ENCODE assay signal across 22 cellular contexts in genomic region chr10:67385566-67385965, GRCh38.
DNase-seq lines count a peak whose midpoint lies in the region; ATAC-seq, FAIRE-seq and TF ChIP-seq lines count a peak whose summit lies in the region.
"Had no signal": no experiment of that assay in that cellular context is flagged by ENCODE, and none has a peak within 500 bp of the region (broad histone marks: within the 10 kb centered on the region; RNA-seq: fewer than 3 reads in every experiment).

No MANE protein-coding gene starts in this region.

- H3K9me3 Mint-ChIP-seq in nephron, result peaks cover 4% of the 10 kb centered on the region

- no peaks in the 10 kb centered on the region for H3K79me2 ChIP-seq in GM12878 (ENCODE audit: control insufficient read depth, insufficient read depth, low read length)

- peak overlapping the region in 2 of 3 experiments; percentile 14 for H3K27ac Mint-ChIP-seq in nephron
- H3K27ac Mint-ChIP-seq: B cell had no signal

- no peak overlapping the region for H3K27ac ChIP-seq in GM12878 (ENCODE audit: control insufficient read depth, insufficient read depth)
- H3K27ac ChIP-seq in kidney (ENCODE audit: low read depth in 2 of 2, low read length in 2 of 2), result no peak overlapping the region
- H3K27ac ChIP-seq: 22Rv1 had no signal

- H3K4me1 ChIP-seq in GM12878 (ENCODE audit: control insufficient read depth, insufficient read depth, low read length) (no peaks in the 10 kb centered on the region), kidney (ENCODE audit: control insufficient read depth in 1 of 2, insufficient read depth in 1 of 2, low read depth in 1 of 2, low read length in 2 of 2) (no peaks in the 10 kb centered on the region)
- H3K4me1 ChIP-seq: Caco-2 had no signal

- RAD21 ChIA-PET in GM12878 (lab: Charles Lee; ENCODE audit: unreplicated experiment), result interaction anchor here (0.8 kb wide), 1 partner anchor 121 kb away, joined by 4 read pairs; no protein-coding TSS in a partner anchor

- H2AFZ ChIP-seq in GM12878 (ENCODE audit: control insufficient read depth, low read depth, low read length), result no peak overlapping the region

- peak overlapping the region; percentile 47 to 66 (median 61) for H3K4me3 Mint-ChIP-seq in nephron
- H3K4me3 Mint-ChIP-seq: B cell had no signal

- peaks cover 21% of the 10 kb centered on the region for H3K4me1 Mint-ChIP-seq in nephron
- H3K4me1 Mint-ChIP-seq: B cell had no signal

- POLR2A ChIA-PET in GM12878 (lab: Charles Lee), result interaction anchor here (0.6 kb wide), 1 partner anchor 225 kb away, joined by 3 read pairs; no protein-coding TSS in a partner anchor

- CTCF ChIA-PET in GM12878 (lab: Yijun Ruan, JAX), result no interaction called here

- H3K36me3 ChIP-seq in GM12878 (ENCODE audit: control insufficient read depth in 2 of 2, insufficient read depth in 2 of 2, low read length in 1 of 2) (no peaks in the 10 kb centered on the region), kidney (ENCODE audit: control insufficient read depth in 1 of 2, insufficient read depth in 2 of 2, low read length in 2 of 2) (no peaks in the 10 kb centered on the region)

- WGBS in GM12878 (ENCODE audit: insufficient coverage, insufficient replicate concordance, low lambda C conversion rate, missing lambda C conversion rate), result 65% methylated on average over 2 of the region's 2 CpGs

- SMC1A ChIA-PET in GM12878 (lab: Charles Lee; ENCODE audit: uncharacterized antibody, unreplicated experiment), result no interaction called here

- BruUV-seq in GM12878 (replicated peaks; lab: Mats Ljungman, UMichigan), result no TSS peak

- H3K27me3 ChIP-seq in GM12878 (replicated peaks in 1 of 2; ENCODE audit: control insufficient read depth in 2 of 2, insufficient read depth in 2 of 2, low read length in 1 of 2), result no peaks in the 10 kb centered on the region; a peak in 1 of 4 replicates

- FAIRE-seq in GM12878 (lab: Jason Lieb, UNC) (no peak), kidney (lab: Jason Lieb, UNC) (no peak), HTR-8/SVneo (lab: Jason Lieb, UNC) (no peak)

- TF ChIP-seq RAD21 in GM12878 (IDR thresholded peaks at IDR 0.05; ENCODE audit: insufficient read depth, low read depth, low read length), result no peak

- H3K4me3 ChIP-seq in GM12878 (no peak overlapping the region), kidney (ENCODE audit: low read length in 2 of 2) (no peak overlapping the region)

- ATAC-seq in GM12878, result no peak; the same call in 2 of the 3 replicates
- ATAC-seq: PC-3 had no signal

- DNase-seq in DMS 273 (lab: John Stamatoyannopoulos, UW; ENCODE audit: unreplicated experiment), result peak; percentile 11
- no peak for DNase-seq in DMS 273 treated with DMSO at 0.1 percent for 48 hours (lab: John Stamatoyannopoulos, UW)
- DNase-seq in GM12878 (ENCODE audit: low read depth, low spot score), result no peak
- no peak for DNase-seq in SIG-M5 treated with dmso at 0.1 percent for 504 hours (lab: John Stamatoyannopoulos, UW; ENCODE audit: unreplicated experiment)
- DNase-seq in kidney, result no peak
- no peak for DNase-seq in HTR-8/SVneo (ENCODE audit: insufficient read length, low spot score)
- DNase-seq in NCI-H1092 treated with DMSO at 0.1 percent for 48 hours (lab: John Stamatoyannopoulos, UW), result no peak
- DNase-seq: Caco-2; CD4-positive, CD25-positive, alpha-beta regulatory T cell; DMS53; GOT3; Karpas-422; MM.1S; NCI-H1417; NCI-H1930; NCI-H526 treated with DMSO at 0.1 percent for 48 hours; NK-92 treated with Interleukin-12 subunit alpha and Interleukin-12 subunit beta, amount 100 ng/mL, for 24 hours; PC-3; SW 1271 had no signal

- TF ChIP-seq EP300 in GM12878 (IDR thresholded peaks at IDR 0.05; ENCODE audit: borderline replicate concordance in 1 of 2, control insufficient read depth in 1 of 2, low read depth in 2 of 2, low read length in 2 of 2), result no peak

- intact Hi-C loops in GM12878 (cut with micrococcal nuclease; ENCODE audit: unreplicated experiment) (no loop called here), kidney (cut with DNase I) (no loop called here)

- TF ChIP-seq CTCF in GM12878 (IDR thresholded peaks at IDR 0.05 in 2 of 3, conservative IDR thresholded peaks at IDR 0.05 in 1 of 3; ENCODE audit: control insufficient read depth in 2 of 3, extremely low read depth in 1 of 3, insufficient read depth in 1 of 3, low read depth in 3 of 3, low read length in 3 of 3) (no peak), nephron (IDR thresholded peaks at IDR 0.05; ENCODE audit: unreplicated experiment in 3 of 3) (no peak), kidney (IDR thresholded peaks at IDR 0.05; ENCODE audit: borderline replicate concordance, extremely low read depth, insufficient read depth) (no peak)

- in situ Hi-C loops in GM12878 (cut with MboI), result no loop called here

- no peaks in the 10 kb centered on the region for H3K9me3 ChIP-seq in GM12878 (replicated peaks; ENCODE audit: control insufficient read depth, insufficient read depth, low read length)
- no peaks in the 10 kb centered on the region for H3K9me3 ChIP-seq in kidney (ENCODE audit: control insufficient read depth in 1 of 2, low read length in 2 of 2)
- H3K9me3 ChIP-seq: Caco-2 had no signal

- H3K36me3 Mint-ChIP-seq in nephron (ENCODE audit: low read depth), result no peaks in the 10 kb centered on the region
- H3K36me3 Mint-ChIP-seq: CD4-positive, CD25-positive, alpha-beta regulatory T cell had no signal

- no peak overlapping the region for H3K9ac ChIP-seq in GM12878 (ENCODE audit: control insufficient read depth, insufficient read depth, low read length)
- H3K9ac ChIP-seq in kidney (ENCODE audit: low read length in 2 of 2), result no peak overlapping the region

- H4K20me1 ChIP-seq in GM12878 (ENCODE audit: control insufficient read depth, insufficient read depth), result no peaks in the 10 kb centered on the region

- no peak overlapping the region for H3K4me2 ChIP-seq in GM12878 (ENCODE audit: control insufficient read depth, insufficient read depth)

- TF ChIP-seq POLR2A in GM12878 (IDR thresholded peaks at IDR 0.05; ENCODE audit: low read depth, low read length), result no peak

- H3K27me3 Mint-ChIP-seq in nephron (ENCODE audit: low read depth), result peaks cover 3% of the 10 kb centered on the region

TF ChIP-seq in GM12878, 131 proteins besides CTCF, POLR2A, EP300 and RAD21:
- no peak for TF ChIP-seq SUZ12 (IDR thresholded peaks at IDR 0.05; ENCODE audit: unreplicated experiment)
- TF ChIP-seq SREBF1 (IDR thresholded peaks at IDR 0.05; ENCODE audit: low read length), result no peak
- 0 out of 2 replicates have a peak, but pooled peaks have one; percentile 2 for TF ChIP-seq ATF2 (IDR thresholded peaks at IDR 0.05; ENCODE audit: low read length)
